Comparison of ENCODE assay signal across 8 cellular contexts in the genomic region with DNA sequence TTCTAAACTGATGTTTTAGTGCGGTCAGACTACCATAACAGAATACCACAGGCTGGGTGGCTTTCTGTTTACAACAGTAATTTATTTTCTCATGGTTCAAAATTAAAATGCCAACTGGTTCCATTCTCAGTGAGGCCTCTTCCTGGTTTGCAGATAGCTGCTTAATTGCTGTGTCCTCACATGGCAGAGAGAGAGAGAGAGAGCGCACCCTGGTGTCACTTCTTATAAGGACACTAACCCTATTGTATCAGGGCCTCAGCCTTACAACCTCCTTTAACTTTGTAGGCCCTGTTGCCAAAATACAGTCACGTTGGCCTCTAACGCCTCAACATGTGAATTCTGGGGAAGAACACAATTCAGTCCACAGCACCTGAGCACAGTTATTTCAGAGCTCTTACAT. TPM values are rescaled to one million over a fixed set of nuclear protein-coding genes. Genes with fewer than 3 reads are reported as not detected.
A peak's percentile ranks its signal among the peaks of the same experiment; 100 is the strongest.
DNase-seq lines count a peak whose midpoint lies in the region; ATAC-seq and TF ChIP-seq lines count a peak whose summit lies in the region.

No MANE protein-coding gene starts in this region.

- H3K27ac ChIP-seq in C4-2B (no peak overlapping the region), substantia nigra (ENCODE audit: low read depth, low read length, poor library complexity, severe bottlenecking) (no peak overlapping the region), dorsolateral prefrontal cortex (no peak overlapping the region)

- peak; percentile 66 for ATAC-seq in GM18517 (IDR thresholded peaks at IDR 0.05; ENCODE audit: unreplicated experiment)
- ATAC-seq in HG03095 (IDR thresholded peaks at IDR 0.05; ENCODE audit: unreplicated experiment) = peak; percentile 77
- ATAC-seq in GM21381 (IDR thresholded peaks at IDR 0.05; ENCODE audit: unreplicated experiment) = no peak

- H3K4me3 ChIP-seq in dorsolateral prefrontal cortex = no peak overlapping the region

- intact Hi-C loops in dorsolateral prefrontal cortex (cut with DNase I) = no loop called here

- DNase-seq in NCI-H82 (lab: John Stamatoyannopoulos, UW) (peak; percentile 88), fibroblast of gingiva (ENCODE audit: low read depth) (peak; percentile 3), substantia nigra (lab: John Stamatoyannopoulos, UW) (no peak), dorsolateral prefrontal cortex (no peak)

- TF ChIP-seq CTCF in C4-2B (conservative IDR thresholded peaks at IDR 0.05) = peak; percentile 78
- peak in 1 of 56 donors; percentile 24 for TF ChIP-seq CTCF in dorsolateral prefrontal cortex (IDR thresholded peaks at IDR 0.05 in 54 of 56, conservative IDR thresholded peaks at IDR 0.05 in 2 of 56; ENCODE audit: low read depth in 1 of 56, partially characterized antibody in 56 of 56)

- H3K27me3 ChIP-seq in dorsolateral prefrontal cortex = peaks cover 0 to 2% (median 0%) of the 10 kb centered on the region in 45 donors

RNA-seq across cellular contexts. Expression of a gene that starts 37.5 kb away (rescaled TPM):
- 10 to 100 TPM; 17.0 to 75.5 (median 41.0) TPM for total RNA-seq in dorsolateral prefrontal cortex

Comparison
In these comparisons a context has a peak if more than half of its experiments do, and no peak if none do; other contexts are left out.
1. DNase-seq: peak in NCI-H82 (single experiment) and fibroblast of gingiva (single experiment); none in substantia nigra (0 of 49) and dorsolateral prefrontal cortex (0 of 10).